8 cellular contexts compared by ENCODE assay signal in genomic region chr15:84658080-84658787, GRCh38. TPM values are rescaled to one million over a fixed set of nuclear protein-coding genes. Genes with fewer than 3 reads are reported as not detected.
DNase-seq lines count a peak whose midpoint lies in the region; ATAC-seq and TF ChIP-seq lines count a peak whose summit lies in the region.

Gene NMB (minus strand): TSS chr15:84658199. CDS start chr15:84658152, 47 bp downstream.

- POLR2A ChIA-PET in activated CD8-positive, alpha-beta T cell treated with anti-CD3 and anti-CD28 coated beads, Interleukin-2, amount 10 ng/mL, durations not matched to agents 7 days and 5 days (lab: Charles Lee): interaction anchor here (0.8 to 1.2 kb wide), 2 partner anchors 57 to 89 kb away, joined by 3 to 5 read pairs; partner anchors contain the start of gene SEC11A

- no peaks in the 10 kb centered on the region for H3K27me3 Mint-ChIP-seq in activated CD8-positive, alpha-beta T cell treated with anti-CD3 and anti-CD28 coated beads, Interleukin-2, amount 10 ng/mL, durations not matched to agents 7 days and 5 days (ENCODE audit: low read depth)

- CTCF ChIA-PET in activated CD8-positive, alpha-beta T cell treated with anti-CD3 and anti-CD28 coated beads, Interleukin-2, amount 10 ng/mL, durations not matched to agents 7 days and 5 days (lab: Charles Lee): interaction anchor here (0.5 to 4.7 kb wide), 15 partner anchors 10 to 149 kb away, joined by 3 to 30 read pairs (median 3); no protein-coding TSS in a partner anchor

- peak; percentile 92 for DNase-seq in NCI-H82 (lab: John Stamatoyannopoulos, UW)
- peak; percentile 85 for DNase-seq in activated CD8-positive, alpha-beta T cell treated with anti-CD3 and anti-CD28 coated beads, Interleukin-2, amount 10 ng/mL, durations not matched to agents 7 days and 5 days
- peak; percentile 80 for DNase-seq in effector CD4-positive, alpha-beta T cell
- peak; percentile 62 to 66 for DNase-seq in lung microvascular endothelial cell (ENCODE audit: low read depth in 2 of 2)
- peak; percentile 60 to 69 (median 62) for DNase-seq in stimulated activated CD4-positive, alpha-beta T cell treated with anti-CD3 and anti-CD28 coated beads, TNF-alpha, amount 100 ng/mL, for 48 hours (ENCODE audit: low read depth in 3 of 3)

- H3K9me3 Mint-ChIP-seq in activated CD8-positive, alpha-beta T cell treated with anti-CD3 and anti-CD28 coated beads, Interleukin-2, amount 10 ng/mL, durations not matched to agents 7 days and 5 days (ENCODE audit: insufficient read depth): no peaks in the 10 kb centered on the region

- H3K36me3 Mint-ChIP-seq in activated CD8-positive, alpha-beta T cell treated with anti-CD3 and anti-CD28 coated beads, Interleukin-2, amount 10 ng/mL, durations not matched to agents 7 days and 5 days (ENCODE audit: low read depth): peaks cover 15% of the 10 kb centered on the region

- peak within 1 kb of the TSS; percentile 80 for H3K27ac Mint-ChIP-seq in activated CD8-positive, alpha-beta T cell treated with anti-CD3 and anti-CD28 coated beads, Interleukin-2, amount 10 ng/mL, durations not matched to agents 7 days and 5 days

- peak within 1 kb of the TSS; percentile 69 for H3K4me3 Mint-ChIP-seq in activated CD8-positive, alpha-beta T cell treated with anti-CD3 and anti-CD28 coated beads, Interleukin-2, amount 10 ng/mL, durations not matched to agents 7 days and 5 days

- H3K4me1 Mint-ChIP-seq in activated CD8-positive, alpha-beta T cell treated with anti-CD3 and anti-CD28 coated beads, Interleukin-2, amount 10 ng/mL, durations not matched to agents 7 days and 5 days (ENCODE audit: low read depth): peaks cover 40% of the 10 kb centered on the region

- peak within 1 kb of the TSS; percentile 41 for H3K27ac ChIP-seq in C4-2B

- TF ChIP-seq CTCF in C4-2B (conservative IDR thresholded peaks at IDR 0.05): peak; percentile 78

- ATAC-seq in GM19324 (IDR thresholded peaks at IDR 0.05; ENCODE audit: low FRiP score, unreplicated experiment) (peak; percentile 77), HG03460 (IDR thresholded peaks at IDR 0.05; ENCODE audit: unreplicated experiment) (peak; percentile 54)
- peak; percentile 72 for ATAC-seq in activated CD8-positive, alpha-beta T cell treated with anti-CD3 and anti-CD28 coated beads, Interleukin-2, amount 10 ng/mL, durations not matched to agents 7 days and 5 days

RNA-seq across cellular contexts. Expression of gene NMB, which starts in this region (rescaled TPM):
- total RNA-seq in activated CD8-positive, alpha-beta T cell treated with anti-CD3 and anti-CD28 coated beads, Interleukin-2, amount 10 ng/mL, durations not matched to agents 7 days and 5 days: 1 to 10 TPM; 3.3 to 4.1 TPM
- total RNA-seq in lung microvascular endothelial cell: 4.4 and 4.6 TPM in 2 replicates

Comparison
In these comparisons a context has a peak if more than half of its experiments do, and no peak if none do; other contexts are left out.
1. Peak in every context shown above with its lines: DNase-seq, ATAC-seq and H3K27ac ChIP-seq.